ENCODE assay signal across 8 cellular contexts in the genomic region with DNA sequence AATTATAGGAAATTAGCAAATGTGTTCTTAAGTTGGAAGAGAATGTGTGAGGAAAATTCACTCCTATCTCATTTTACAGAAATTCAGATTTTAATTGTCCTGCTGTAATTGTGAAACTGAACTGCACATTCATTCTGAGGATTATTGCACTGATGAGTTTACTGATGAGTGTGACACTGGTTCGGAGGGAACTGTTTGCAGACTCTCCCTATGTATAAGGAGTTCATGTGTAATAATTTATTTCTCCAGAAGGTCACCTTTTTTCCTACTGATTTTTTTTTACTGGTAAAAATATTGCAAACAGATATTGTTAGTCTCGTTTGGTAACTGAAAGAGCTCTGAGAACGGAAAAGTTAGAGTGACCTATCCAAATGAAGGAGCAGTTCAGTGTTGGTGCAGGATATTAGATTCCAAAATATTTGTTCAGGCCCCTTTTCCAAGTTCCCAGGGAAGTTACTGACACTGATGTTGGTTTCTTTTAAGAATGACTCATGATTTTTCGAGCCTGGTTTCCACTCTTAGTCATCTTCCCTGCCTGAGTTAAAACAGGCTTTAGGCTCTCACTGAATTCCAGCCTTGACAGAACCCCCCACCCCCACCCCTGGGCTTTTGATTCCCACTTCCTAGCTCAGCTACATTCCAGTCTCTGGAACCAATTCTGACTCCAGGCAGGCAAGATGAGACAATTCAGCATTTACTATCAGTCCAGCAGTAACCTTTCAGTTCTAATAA. TPM values are rescaled to one million over a fixed set of nuclear protein-coding genes. Genes with fewer than 3 reads are reported as not detected.
DNase-seq lines count a peak whose midpoint lies in the region; ATAC-seq and TF ChIP-seq lines count a peak whose summit lies in the region.

No MANE protein-coding gene starts in this region.

- 0 to 1% methylated on average over 4 of the region's 4 CpGs for WGBS in gastroesophageal sphincter (ENCODE audit: low coverage in 1 of 2), 2 donors

- H3K36me3 ChIP-seq in gastroesophageal sphincter = no peaks in the 10 kb centered on the region

- peak overlapping the region; percentile 87 for H3K27ac Mint-ChIP-seq in progenitor cell of endocrine pancreas

- peak overlapping the region; percentile 85 to 98 (median 88) for H3K27ac ChIP-seq in gastroesophageal sphincter

- TF ChIP-seq POLR2A in gastroesophageal sphincter (IDR thresholded peaks at IDR 0.05) = no peak

- peak; percentile 99 for DNase-seq in EH (ENCODE audit: low read depth)
- DNase-seq in progenitor cell of endocrine pancreas (ENCODE audit: low spot score, unreplicated experiment) = no peak
- DNase-seq in activated CD4-positive, CD25-positive, alpha-beta regulatory T cell (lab: John Stamatoyannopoulos, UW) = no peak
- no peak for DNase-seq in NCI-H1930 (lab: John Stamatoyannopoulos, UW)
- DNase-seq in stimulated activated CD4-positive, alpha-beta T cell treated with anti-CD3 and anti-CD28 coated beads, Interleukin-4, amount 100 ng/mL, for 1 hour = no peak

- no peaks in the 10 kb centered on the region for H3K9me3 ChIP-seq in gastroesophageal sphincter

- TF ChIP-seq CTCF in WI38 (IDR thresholded peaks at IDR 0.05; ENCODE audit: low read depth, low read length) (no peak), gastroesophageal sphincter (IDR thresholded peaks at IDR 0.05) (peak in 3 of 4 experiments; percentile 4 to 44 (median 24)), progenitor cell of endocrine pancreas (IDR thresholded peaks at IDR 0.05; ENCODE audit: unreplicated experiment) (no peak)

- no peak for TF ChIP-seq EP300 in gastroesophageal sphincter (IDR thresholded peaks at IDR 0.05)

- no peaks in the 10 kb centered on the region for H3K27me3 Mint-ChIP-seq in progenitor cell of endocrine pancreas

- H3K36me3 Mint-ChIP-seq in progenitor cell of endocrine pancreas (ENCODE audit: insufficient read depth) = peaks cover 7% of the 10 kb centered on the region

- H3K4me3 Mint-ChIP-seq in progenitor cell of endocrine pancreas (ENCODE audit: low read depth) = no peak overlapping the region

- H3K9me3 Mint-ChIP-seq in progenitor cell of endocrine pancreas (ENCODE audit: low read depth) = peaks cover 3% of the 10 kb centered on the region

- no peaks in the 10 kb centered on the region for H3K27me3 ChIP-seq in gastroesophageal sphincter

- peaks cover 36 to 63% (median 47%) of the 10 kb centered on the region in 3 donors for H3K4me1 ChIP-seq in gastroesophageal sphincter

- peaks cover 34% of the 10 kb centered on the region for H3K4me1 Mint-ChIP-seq in progenitor cell of endocrine pancreas (ENCODE audit: low read depth)

- peak overlapping the region; percentile 18; the same call in 1 of the 2 replicates for H3K4me3 ChIP-seq in WI38 (ENCODE audit: low read depth, low read length)
- H3K4me3 ChIP-seq in gastroesophageal sphincter = no peak overlapping the region

- ATAC-seq in HG02870 (IDR thresholded peaks at IDR 0.05; ENCODE audit: unreplicated experiment) (peak; percentile 42), gastroesophageal sphincter (peak; percentile 86)

RNA-seq across cellular contexts. Expression of a gene that starts 18.4 kb away (rescaled TPM):
- 100 to 1,000 TPM; 117 to 224 (median 170) TPM for total RNA-seq in gastroesophageal sphincter
- 39.2 and 43.1 TPM in 2 replicates for total RNA-seq in progenitor cell of endocrine pancreas

Comparison
In these comparisons a context has a peak if more than half of its experiments do, and no peak if none do; other contexts are left out.
1. CTCF ChIP-seq: peak in gastroesophageal sphincter (3 of 4); none in WI38 (single experiment) and progenitor cell of endocrine pancreas (single experiment).